Comparison of ENCODE assay signal across 27 cellular contexts in genomic region chr9:128405077-128405779, GRCh38. TPM values are rescaled to one million over a fixed set of nuclear protein-coding genes. Genes with fewer than 3 reads are reported as not detected.
DNase-seq lines count a peak whose midpoint lies in the region; ATAC-seq, FAIRE-seq and TF ChIP-seq lines count a peak whose summit lies in the region.
"Had no signal": no experiment of that assay in that cellular context is flagged by ENCODE, and none has a peak within 500 bp of the region (broad histone marks: within the 10 kb centered on the region; RNA-seq: fewer than 3 reads in every experiment).

No MANE protein-coding gene starts in this region.

- H3K27ac ChIP-seq in Panc1 (ENCODE audit: low read length) = no peak overlapping the region
- no peak overlapping the region for H3K27ac ChIP-seq in H1 (ENCODE audit: low read depth, low read length)
- no peak overlapping the region for H3K27ac ChIP-seq in mesendoderm (ENCODE audit: low read depth, low read length)
- H3K27ac ChIP-seq in temporal lobe (ENCODE audit: low read depth, low read length) = peak overlapping the region; percentile 99
- no peak overlapping the region for H3K27ac ChIP-seq in breast epithelium
- H3K27ac ChIP-seq: ascending aorta, BLaER1, foreskin keratinocyte, psoas muscle had no signal

- no peak overlapping the region; a peak in 3 of 7 replicates for H3K9ac ChIP-seq in H1 (replicated peaks in 1 of 4; ENCODE audit: extremely low read depth in 1 of 4, low read depth in 3 of 4, low read length in 3 of 4)
- no peak overlapping the region for H3K9ac ChIP-seq in mesendoderm (ENCODE audit: low read length)
- H3K9ac ChIP-seq: BLaER1 had no signal

- H3K27ac Mint-ChIP-seq in stimulated activated naive B cell treated with anti-CD40 and anti-IgM and Interleukin-4, amounts not matched to agents 10 μg/mL and 1 μg/mL and 100 μg/mL, for 72 hours = no peak overlapping the region
- H3K27ac Mint-ChIP-seq: activated CD4-positive, alpha-beta T cell treated with anti-CD3 and anti-CD28 coated beads, Interleukin-2, amount 10 ng/mL, durations not matched to agents 7 days and 5 days; H9; natural killer cell treated with Interleukin-12 subunit alpha and Interleukin-12 subunit beta and Interleukin-15 and Interleukin-18, amount 100 ng/mL, for 72 hours had no signal

- BruUV-seq in Panc1 (replicated peaks; lab: Mats Ljungman, UMichigan) = no TSS peak

- H3K18ac ChIP-seq in H1 (ENCODE audit: extremely low read depth, low read length) (no peak overlapping the region), mesendoderm (ENCODE audit: low read length) (no peak overlapping the region)

- no peak overlapping the region for H3K4me3 ChIP-seq in Panc1 (ENCODE audit: low read depth in 2 of 2, low read length in 2 of 2)
- no peak overlapping the region for H3K4me3 ChIP-seq in H1 (ENCODE audit: extremely low read depth in 1 of 4, insufficient read depth in 2 of 4, low read depth in 3 of 4, low read length in 4 of 4)
- no peak overlapping the region for H3K4me3 ChIP-seq in mesendoderm (ENCODE audit: low read length)
- no peak overlapping the region for H3K4me3 ChIP-seq in breast epithelium
- H3K4me3 ChIP-seq: ascending aorta, BLaER1, psoas muscle had no signal

- in situ Hi-C loops in Panc1 (cut with HindIII; ENCODE audit: low pct_unique_long_range_greater_than_20kb, low sequenced_read_pairs) = no loop called here

- CTCF ChIA-PET in Panc1 (lab: Charles Lee) = no interaction called here
- CTCF ChIA-PET in H1 (lab: Charles Lee; ENCODE audit: partially characterized antibody) = interaction anchor here (1.3 to 15.7 kb wide), 4 partner anchors 8 to 64 kb away, joined by 5 to 544 read pairs (median 51); partner anchors contain the start of gene URM1

- H2BK15ac ChIP-seq in H1 (ENCODE audit: low read length) (no peak overlapping the region), mesendoderm (replicated peaks; ENCODE audit: low read depth) (no peak overlapping the region)

- no peak for TF ChIP-seq CTCF in Panc1 (IDR thresholded peaks at IDR 0.05)
- no peak for TF ChIP-seq CTCF in H1 (IDR thresholded peaks at IDR 0.05; ENCODE audit: control extremely low read depth in 1 of 3, insufficient read depth in 1 of 3, low read depth in 1 of 3, low read length in 3 of 3)
- TF ChIP-seq CTCF in breast epithelium (IDR thresholded peaks at IDR 0.05) = no peak

- no peak overlapping the region for H3K4me3 Mint-ChIP-seq in stimulated activated naive B cell treated with anti-CD40 and anti-IgM and Interleukin-4, amounts not matched to agents 10 μg/mL and 1 μg/mL and 100 μg/mL, for 72 hours
- H3K4me3 Mint-ChIP-seq: activated CD4-positive, alpha-beta T cell treated with anti-CD3 and anti-CD28 coated beads, Interleukin-2, amount 10 ng/mL, durations not matched to agents 7 days and 5 days; natural killer cell treated with Interleukin-12 subunit alpha and Interleukin-12 subunit beta and Interleukin-15 and Interleukin-18, amount 100 ng/mL, for 72 hours had no signal

- intact Hi-C loops in Panc1 (cut with micrococcal nuclease; ENCODE audit: unreplicated experiment) (no loop called here), breast epithelium (cut with DNase I; ENCODE audit: low total_unique reads) (no loop called here)

- TF ChIP-seq POLR2A in H1 (IDR thresholded peaks at IDR 0.05; ENCODE audit: control extremely low read depth in 1 of 2, low read depth in 2 of 2, low read length in 2 of 2) (no peak), breast epithelium (IDR thresholded peaks at IDR 0.05) (no peak)

- no peak for TF ChIP-seq RAD21 in H1 (IDR thresholded peaks at IDR 0.05 in 1 of 2, conservative IDR thresholded peaks at IDR 0.05 in 1 of 2; ENCODE audit: low read depth in 2 of 2, low read length in 2 of 2)

- H2BK5ac ChIP-seq in H1 (ENCODE audit: low read depth, low read length) = no peak overlapping the region; the same call in 1 of the 2 replicates
- no peak overlapping the region for H2BK5ac ChIP-seq in mesendoderm (ENCODE audit: low read length)

- H3K9me3 ChIP-seq in Panc1 (ENCODE audit: control insufficient read depth, insufficient read depth, low read depth, low read length) (no peaks in the 10 kb centered on the region), H1 (ENCODE audit: insufficient read depth in 2 of 2, low read depth in 1 of 2, low read length in 1 of 2) (no peaks in the 10 kb centered on the region), breast epithelium (no peaks in the 10 kb centered on the region)
- H3K9me3 ChIP-seq: ascending aorta, BLaER1, psoas muscle had no signal

- ATAC-seq in Panc1 = 0 out of 2 replicates have a peak, but pooled peaks have one; percentile 43
- no peak for ATAC-seq in GM19397 (IDR thresholded peaks at IDR 0.05; ENCODE audit: unreplicated experiment)
- no peak for ATAC-seq in stimulated activated naive B cell treated with anti-CD40 and anti-IgM and Interleukin-4, amounts not matched to agents 10 μg/mL and 1 μg/mL and 100 μg/mL, for 72 hours (replicated peaks)
- ATAC-seq: esophagus mucosa, foreskin keratinocyte, psoas muscle, SK-N-SH treated with all-trans-retinoic acid at 6 μM for 48 hours had no signal

- H4K20me1 ChIP-seq in H1 (replicated peaks in 1 of 2; ENCODE audit: control insufficient read depth in 1 of 2, insufficient read depth in 2 of 2, low read length in 2 of 2) = peaks cover 2 to 4% of the 10 kb centered on the region in 2 experiments
- H4K20me1 ChIP-seq: BLaER1 had no signal

- H3K79me2 ChIP-seq in H1 (ENCODE audit: control insufficient read depth in 1 of 2, insufficient read depth in 2 of 2, low read length in 2 of 2) (no peaks in the 10 kb centered on the region), mesendoderm (ENCODE audit: control insufficient read depth, insufficient read depth, low read length) (no peaks in the 10 kb centered on the region)

- H3K56ac ChIP-seq in H1 (replicated peaks; ENCODE audit: insufficient read length, low read depth, low read length) (no peak overlapping the region), mesendoderm (ENCODE audit: low read length) (peak overlapping the region; percentile 63)

- H3K4me1 ChIP-seq in Panc1 (ENCODE audit: control insufficient read depth, insufficient read depth, low read length) (peaks cover 9% of the 10 kb centered on the region; the same call in 1 of the 2 replicates), H1 (replicated peaks in 1 of 4; ENCODE audit: control insufficient read depth in 3 of 4, insufficient read depth in 4 of 4, low read length in 3 of 4) (peaks cover 15 to 35% (median 20%) of the 10 kb centered on the region in 4 experiments), mesendoderm (ENCODE audit: control insufficient read depth, low read depth, low read length) (no peaks in the 10 kb centered on the region), breast epithelium (no peaks in the 10 kb centered on the region)
- H3K4me1 ChIP-seq: ascending aorta, foreskin keratinocyte, psoas muscle had no signal

- H3K27me3 ChIP-seq in Panc1 (ENCODE audit: control insufficient read depth, insufficient read depth, low read length) (no peaks in the 10 kb centered on the region), H1 (replicated peaks in 1 of 4; ENCODE audit: control insufficient read depth in 3 of 4, extremely low read depth in 1 of 4, insufficient read depth in 3 of 4, low read length in 3 of 4) (peaks cover 77 to 97% (median 90%) of the 10 kb centered on the region in 4 experiments), mesendoderm (ENCODE audit: insufficient read depth, low read length, poor library complexity) (peaks cover 10% of the 10 kb centered on the region), breast epithelium (no peaks in the 10 kb centered on the region)
- H3K27me3 ChIP-seq: ascending aorta, BLaER1 had no signal

- H4K8ac ChIP-seq in H1 (ENCODE audit: extremely low read depth, insufficient read depth, low read length) = no peak overlapping the region; the same call in 1 of the 2 replicates
- H4K8ac ChIP-seq in mesendoderm (ENCODE audit: low read depth, low read length) = no peak overlapping the region

- H4K5ac ChIP-seq in H1 (ENCODE audit: insufficient read length, low read depth, low read length) = no peak overlapping the region
- no peak overlapping the region for H4K5ac ChIP-seq in mesendoderm (ENCODE audit: low read length)

- H3K36me3 ChIP-seq in Panc1 (ENCODE audit: control insufficient read depth, insufficient read depth, low read length) (no peaks in the 10 kb centered on the region), H1 (ENCODE audit: control insufficient read depth in 2 of 4, insufficient read depth in 4 of 4, low read length in 3 of 4) (no peaks in the 10 kb centered on the region), mesendoderm (ENCODE audit: control insufficient read depth, insufficient read depth, low read length) (no peaks in the 10 kb centered on the region), breast epithelium (no peaks in the 10 kb centered on the region)
- H3K36me3 ChIP-seq: ascending aorta, BLaER1 had no signal

- TF ChIP-seq EP300 in H1 (IDR thresholded peaks at IDR 0.05; ENCODE audit: borderline replicate concordance in 1 of 2, low read depth in 2 of 2, low read length in 2 of 2) = no peak

- DNase-seq in Panc1 (ENCODE audit: low read depth, low spot score) (no peak), H1 (ENCODE audit: low read depth in 1 of 2, low spot score in 2 of 2) (no peak), mesendoderm (no peak), breast epithelium (ENCODE audit: low spot score in 2 of 2) (no peak), 8988T (no peak)
- DNase-seq in stimulated activated naive B cell treated with anti-CD40 and anti-IgM and Interleukin-4, amounts not matched to agents 10 μg/mL and 1 μg/mL and 100 μg/mL, for 72 hours = no peak
- DNase-seq: ACHN; activated CD4-positive, alpha-beta T cell treated with anti-CD3 and anti-CD28 coated beads, Interleukin-2, amount 10 ng/mL, durations not matched to agents 7 days and 5 days; activated naive CD4-positive, alpha-beta T cell treated with anti-CD3 and anti-CD28 coated beads, Interleukin-2, amount 50 U/mL, for 16 hours; COR-L47; DMS79 treated with DMSO at 0.1 percent for 48 hours; effector CD4-positive, alpha-beta T cell; foreskin keratinocyte; H9; hippocampal formation; NCI-H1092 treated with DMSO at 0.1 percent for 48 hours; NCI-H2029 treated with DMSO at 0.1 percent for 48 hours; NCI-H345; NCI-H774; psoas muscle had no signal

- H2AFZ ChIP-seq in H1 (ENCODE audit: low read length) = no peak overlapping the region

- FAIRE-seq in H1 (lab: Jason Lieb, UNC) = no peak

- H3K4ac ChIP-seq in H1 (replicated peaks; ENCODE audit: insufficient read length, low read depth, low read length) (no peak overlapping the region), mesendoderm (ENCODE audit: low read depth, low read length) (no peak overlapping the region)

- peaks cover 0 to 2% of the 10 kb centered on the region in 2 donors for H3K36me3 Mint-ChIP-seq in stimulated activated naive B cell treated with anti-CD40 and anti-IgM and Interleukin-4, amounts not matched to agents 10 μg/mL and 1 μg/mL and 100 μg/mL, for 72 hours
- H3K36me3 Mint-ChIP-seq: natural killer cell treated with Interleukin-12 subunit alpha and Interleukin-12 subunit beta and Interleukin-15 and Interleukin-18, amount 100 ng/mL, for 72 hours had no signal

- no peaks in the 10 kb centered on the region for H3K79me1 ChIP-seq in H1 (ENCODE audit: low read depth, low read length)
- no peaks in the 10 kb centered on the region for H3K79me1 ChIP-seq in mesendoderm (ENCODE audit: low read length)

- H3K4me2 ChIP-seq in H1 (ENCODE audit: insufficient read depth in 1 of 2, low read depth in 2 of 2, low read length in 2 of 2) (no peak overlapping the region), mesendoderm (ENCODE audit: low read length) (no peak overlapping the region)
- H3K4me2 ChIP-seq: BLaER1 had no signal

- no peaks in the 10 kb centered on the region for H3K9me3 Mint-ChIP-seq in stimulated activated naive B cell treated with anti-CD40 and anti-IgM and Interleukin-4, amounts not matched to agents 10 μg/mL and 1 μg/mL and 100 μg/mL, for 72 hours
- H3K9me3 Mint-ChIP-seq: activated CD4-positive, alpha-beta T cell treated with anti-CD3 and anti-CD28 coated beads, Interleukin-2, amount 10 ng/mL, durations not matched to agents 7 days and 5 days; natural killer cell treated with Interleukin-12 subunit alpha and Interleukin-12 subunit beta and Interleukin-15 and Interleukin-18, amount 100 ng/mL, for 72 hours had no signal

- H2BK120ac ChIP-seq in H1 (replicated peaks; ENCODE audit: low read depth, low read length) = no peak overlapping the region
- no peak overlapping the region for H2BK120ac ChIP-seq in mesendoderm (ENCODE audit: low read depth, low read length)

- H3K27me3 Mint-ChIP-seq in stimulated activated naive B cell treated with anti-CD40 and anti-IgM and Interleukin-4, amounts not matched to agents 10 μg/mL and 1 μg/mL and 100 μg/mL, for 72 hours = peaks cover 24 to 40% of the 10 kb centered on the region in 2 donors

- H2BK20ac ChIP-seq in H1 (ENCODE audit: low read length) = no peak overlapping the region

- POLR2A ChIA-PET in Panc1 (lab: Charles Lee) = interaction anchor here (0.6 kb wide), 2 partner anchors 7 to 1266 kb away, joined by 3 to 4 read pairs; no protein-coding TSS in a partner anchor
- POLR2A ChIA-PET in H1 (lab: Charles Lee; ENCODE audit: partially characterized antibody) = interaction anchor here (0.6 to 3.5 kb wide), 3 partner anchors 21 to 233 kb away, joined by 3 to 8 read pairs (median 3); no protein-coding TSS in a partner anchor

- WGBS in H1 (ENCODE audit: extremely low coverage in 1 of 2, insufficient coverage in 1 of 2, insufficient read length in 1 of 2, insufficient replicate concordance in 2 of 2, low coverage in 1 of 2, low lambda C conversion rate in 2 of 2, missing lambda C conversion rate in 1 of 2), 2 experiments = 48% methylated on average over 17 of the region's 20 CpGs; no CpG with 5 or more reads in 1 of the 2 experiments
- no CpG with 5 or more reads among the region's 20 CpGs for WGBS in mesendoderm (ENCODE audit: extremely low coverage, insufficient coverage, low lambda C conversion rate)

- H4K91ac ChIP-seq in H1 (replicated peaks; ENCODE audit: insufficient read length, low read length) = no peak overlapping the region

- H3K23me2 ChIP-seq in H1 (ENCODE audit: low read depth, low read length) = no peaks in the 10 kb centered on the region

- no peaks in the 10 kb centered on the region for H3K4me1 Mint-ChIP-seq in stimulated activated naive B cell treated with anti-CD40 and anti-IgM and Interleukin-4, amounts not matched to agents 10 μg/mL and 1 μg/mL and 100 μg/mL, for 72 hours
- H3K4me1 Mint-ChIP-seq: activated CD4-positive, alpha-beta T cell treated with anti-CD3 and anti-CD28 coated beads, Interleukin-2, amount 10 ng/mL, durations not matched to agents 7 days and 5 days had no signal

- no peak overlapping the region for H3K14ac ChIP-seq in H1 (ENCODE audit: insufficient read length)

- no peak overlapping the region for H2AK5ac ChIP-seq in H1 (ENCODE audit: low read depth, low read length)
- H2AK5ac ChIP-seq in mesendoderm (ENCODE audit: low read length) = no peak overlapping the region

- H2BK12ac ChIP-seq in H1 (ENCODE audit: low read depth, low read length) = no peak overlapping the region

- H3K23ac ChIP-seq in H1 (ENCODE audit: insufficient read length) = no peak overlapping the region
- H3K23ac ChIP-seq in mesendoderm (ENCODE audit: low read length) = no peak overlapping the region

RNA-seq across cellular contexts. Expression of gene CERCAM, which starts 15.4 kb away (rescaled TPM):
- total RNA-seq in Panc1 (2021; ENCODE audit: unreplicated experiment) (11.3 TPM), temporal lobe (16.0 TPM), breast epithelium (10 to 100 TPM; 19.8 to 47.5 (median 30.5) TPM)
- 22.5 TPM for polyA plus RNA-seq in Panc1 (2012; ENCODE audit: insufficient read length)
- 3.1 and 4.0 TPM in 2 replicates for total RNA-seq in H1 (2021; fragmentation: NEBNext Ultra II Directional; extraction: Animal tissue kit (Norgen Biotek cat#: 25700))
- polyA plus RNA-seq in H1 (2011; rRNA removed) = 5.2 and 7.2 TPM in 2 replicates
- polyA plus RNA-seq in H1 (2011; cell fraction: cytosol; rRNA removed) = 5.2 TPM
- 7.3 TPM for polyA plus RNA-seq in H1 (2011; cell fraction: nucleus; rRNA removed)
- 2.0 to 3.8 TPM (median 3.4 TPM) in 4 replicates for polyA plus RNA-seq in H1 (2012, experiment 1 of 2)
- polyA plus RNA-seq in H1 (2012, experiment 2 of 2) = 3.0 TPM
- 5.4 TPM for polyA plus RNA-seq in H1 (2013, experiment 1 of 2)
- 5.6 TPM for polyA plus RNA-seq in H1 (2013, experiment 2 of 2)
- 2.1 and 4.0 TPM in 2 replicates for polyA minus RNA-seq in H1 (2011; rRNA and poly(A)+ RNA removed)
- polyA minus RNA-seq in H1 (2011; cell fraction: cytosol; rRNA and poly(A)+ RNA removed) = 3.6 TPM
- 3.3 TPM for polyA minus RNA-seq in H1 (2011; cell fraction: nucleus; rRNA and poly(A)+ RNA removed)
- 3.1 TPM for polyA plus RNA-seq in mesendoderm (2013, experiment 1 of 2)
- polyA plus RNA-seq in mesendoderm (2013, experiment 2 of 2) = 2.8 TPM

RNA-seq across cellular contexts. Expression of gene URM1, which starts 34.1 kb away (rescaled TPM):
- total RNA-seq in Panc1 (2021; ENCODE audit: unreplicated experiment) (45.4 TPM), temporal lobe (15.2 TPM), breast epithelium (10 to 100 TPM; 21.3 to 24.1 (median 23.8) TPM)
- 37.8 TPM for polyA plus RNA-seq in Panc1 (2012; ENCODE audit: insufficient read length)
- 60.5 and 62.3 TPM in 2 replicates for total RNA-seq in H1 (2021; fragmentation: NEBNext Ultra II Directional; extraction: Animal tissue kit (Norgen Biotek cat#: 25700))
- 58.3 and 71.9 TPM in 2 replicates for polyA plus RNA-seq in H1 (2011; rRNA removed)
- polyA plus RNA-seq in H1 (2011; cell fraction: cytosol; rRNA removed) = 58.0 TPM
- 74.2 TPM for polyA plus RNA-seq in H1 (2011; cell fraction: nucleus; rRNA removed)
- 68.0 to 83.5 TPM (median 73.0 TPM) in 4 replicates for polyA plus RNA-seq in H1 (2012, experiment 1 of 2)
- polyA plus RNA-seq in H1 (2012, experiment 2 of 2) = 109 TPM
- polyA plus RNA-seq in H1 (2013, experiment 1 of 2) = 42.4 TPM
- polyA plus RNA-seq in H1 (2013, experiment 2 of 2) = 41.2 TPM
- 36.2 and 46.0 TPM in 2 replicates for polyA minus RNA-seq in H1 (2011; rRNA and poly(A)+ RNA removed)
- 21.1 TPM for polyA minus RNA-seq in H1 (2011; cell fraction: cytosol; rRNA and poly(A)+ RNA removed)
- polyA minus RNA-seq in H1 (2011; cell fraction: nucleus; rRNA and poly(A)+ RNA removed) = 14.4 TPM
- polyA plus RNA-seq in mesendoderm (2013, experiment 1 of 2) = 52.0 TPM
- 52.8 TPM for polyA plus RNA-seq in mesendoderm (2013, experiment 2 of 2)

RNA-seq across cellular contexts. Expression of gene ODF2, which starts 50.6 kb away (rescaled TPM):
- total RNA-seq in Panc1 (2021; ENCODE audit: unreplicated experiment) = 36.8 TPM
- 36.0 TPM for polyA plus RNA-seq in Panc1 (2012; ENCODE audit: insufficient read length)
- 17.9 and 19.9 TPM in 2 replicates for total RNA-seq in H1 (2021; fragmentation: NEBNext Ultra II Directional; extraction: Animal tissue kit (Norgen Biotek cat#: 25700))
- polyA plus RNA-seq in H1 (2011; rRNA removed) = 5.6 and 7.6 TPM in 2 replicates
- 9.0 TPM for polyA plus RNA-seq in H1 (2011; cell fraction: cytosol; rRNA removed)
- polyA plus RNA-seq in H1 (2011; cell fraction: nucleus; rRNA removed) = 38.7 TPM
- 16.2 to 18.4 TPM (median 17.1 TPM) in 4 replicates for polyA plus RNA-seq in H1 (2012, experiment 1 of 2)
- polyA plus RNA-seq in H1 (2012, experiment 2 of 2) = 3.1 TPM
- 16.2 TPM for polyA plus RNA-seq in H1 (2013, experiment 1 of 2)
- polyA plus RNA-seq in H1 (2013, experiment 2 of 2) = 13.5 TPM
- 4.0 and 6.1 TPM in 2 replicates for polyA minus RNA-seq in H1 (2011; rRNA and poly(A)+ RNA removed)
- 4.8 TPM for polyA minus RNA-seq in H1 (2011; cell fraction: cytosol; rRNA and poly(A)+ RNA removed)
- polyA minus RNA-seq in H1 (2011; cell fraction: nucleus; rRNA and poly(A)+ RNA removed) = 7.0 TPM
- 18.4 TPM for polyA plus RNA-seq in mesendoderm (2013, experiment 1 of 2)
- polyA plus RNA-seq in mesendoderm (2013, experiment 2 of 2) = 17.9 TPM
- 13.3 TPM for total RNA-seq in temporal lobe
- total RNA-seq in breast epithelium = 10 to 100 TPM; 23.1 to 27.9 (median 25.1) TPM
